ENCODE assay signal across 25 cellular contexts in the genomic region with DNA sequence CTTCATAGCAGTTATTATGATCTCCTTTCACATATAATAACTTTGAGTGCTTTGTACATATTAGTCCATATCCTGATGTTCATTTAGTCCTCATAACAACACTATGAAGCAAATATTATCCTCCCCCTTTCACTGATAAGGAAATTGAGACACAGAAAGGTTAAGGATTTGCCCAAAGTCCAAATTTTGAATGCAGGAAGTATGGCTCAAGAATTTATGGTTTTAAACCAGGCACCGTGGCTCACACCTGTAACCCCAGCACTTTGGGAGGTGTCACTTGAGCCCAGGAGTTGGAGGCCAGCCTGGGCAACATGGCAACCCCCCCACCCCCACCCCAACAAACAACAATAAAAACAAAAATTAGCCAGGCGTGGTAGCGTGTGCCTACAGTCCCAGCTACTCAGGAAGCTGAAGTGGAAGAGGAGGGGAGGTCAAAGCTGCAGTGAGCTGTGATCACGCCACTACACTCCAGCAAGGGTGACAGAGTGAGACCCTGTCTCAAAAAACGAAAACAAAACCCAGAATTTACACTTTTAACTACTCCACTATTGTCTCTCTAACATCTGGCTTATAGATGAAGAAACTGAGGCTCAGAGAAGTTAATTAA. TPM values are rescaled to one million over a fixed set of nuclear protein-coding genes. Genes with fewer than 3 reads are reported as not detected.
DNase-seq lines count a peak whose midpoint lies in the region; ATAC-seq, FAIRE-seq and TF ChIP-seq lines count a peak whose summit lies in the region.
"Had no signal": no experiment of that assay in that cellular context is flagged by ENCODE, and none has a peak within 500 bp of the region (broad histone marks: within the 10 kb centered on the region; RNA-seq: fewer than 3 reads in every experiment).

No MANE protein-coding gene starts in this region.

- peak overlapping the region; percentile 66; the same call in 1 of the 2 replicates for H3K4ac ChIP-seq in IMR-90 (ENCODE audit: low read depth, low read length)

- in situ Hi-C loops in IMR-90 (cut with MboI; ENCODE audit: low sequenced_read_pairs) = no loop called here

- H2BK15ac ChIP-seq in IMR-90 (ENCODE audit: low read depth, low read length) = no peak overlapping the region

- H3K79me2 ChIP-seq in hepatocyte (peaks cover 9% of the 10 kb centered on the region), smooth muscle cell (ENCODE audit: low read depth) (no peaks in the 10 kb centered on the region)

- no TSS peak for BruUV-seq in IMR-90 (replicated peaks; lab: Mats Ljungman, UMichigan)

- no peak overlapping the region for H3K4me3 Mint-ChIP-seq in stimulated activated naive CD8-positive, alpha-beta T cell treated with anti-CD3 and anti-CD28 coated beads, Interleukin-15, amount 100 ng/mL, for 72 hours
- H3K4me3 Mint-ChIP-seq: activated CD4-positive, alpha-beta T cell treated with anti-CD3 and anti-CD28 coated beads, Interleukin-2, amount 10 ng/mL, durations not matched to agents 24 days and 14 days; activated naive CD8-positive, alpha-beta T cell; effector memory CD8-positive, alpha-beta T cell; T-cell had no signal

- H3K23ac ChIP-seq in IMR-90 (ENCODE audit: low read depth, low read length) = no peak overlapping the region

- no peak for TF ChIP-seq RAD21 in IMR-90 (IDR thresholded peaks at IDR 0.05; ENCODE audit: low read length)

- H3K79me1 ChIP-seq in IMR-90 (ENCODE audit: low read depth in 1 of 2, low read length in 2 of 2) = no peaks in the 10 kb centered on the region; a peak in 2 of 4 replicates

- POLR2A ChIA-PET in IMR-90 (lab: Charles Lee; ENCODE audit: unreplicated experiment) = no interaction called here

- peak overlapping the region; percentile 68; the same call in 1 of the 2 replicates for H2AK5ac ChIP-seq in IMR-90 (ENCODE audit: low read depth, low read length)

- no CpG with 5 or more reads among the region's 5 CpGs for WGBS in IMR-90 (ENCODE audit: extremely low coverage in 2 of 2, insufficient read length in 1 of 2), 2 experiments
- WGBS in hepatocyte (ENCODE audit: low lambda C conversion rate, missing lambda C conversion rate) = 78% methylated on average over 5 of the region's 5 CpGs
- WGBS in smooth muscle cell (ENCODE audit: low lambda C conversion rate) = 81% methylated on average over 5 of the region's 5 CpGs

- H3K4me2 ChIP-seq in IMR-90 (ENCODE audit: low read depth, low read length) (no peak overlapping the region), hepatocyte (peak overlapping the region; percentile 8), smooth muscle cell (peak overlapping the region; percentile 50)

- H3K36me3 ChIP-seq in IMR-90 (ENCODE audit: control insufficient read depth, insufficient read depth, low read length) = peaks cover 2% of the 10 kb centered on the region; the same call in 1 of the 2 replicates
- no peaks in the 10 kb centered on the region for H3K36me3 ChIP-seq in hepatocyte (replicated peaks; ENCODE audit: insufficient read depth, low read depth)
- peaks cover 5% of the 10 kb centered on the region for H3K36me3 ChIP-seq in smooth muscle cell (ENCODE audit: low read depth)
- H3K36me3 ChIP-seq in kidney (ENCODE audit: control insufficient read depth in 1 of 2, insufficient read depth in 2 of 2, low read length in 2 of 2) = no peaks in the 10 kb centered on the region
- H3K36me3 ChIP-seq: BE2C, left ventricle myocardium inferior, neutrophil, stomach, upper lobe of left lung had no signal

- no peaks in the 10 kb centered on the region for H3K9me3 ChIP-seq in IMR-90 (ENCODE audit: control insufficient read depth, insufficient read depth, low read length)
- H3K9me3 ChIP-seq in hepatocyte (ENCODE audit: low read depth) = no peaks in the 10 kb centered on the region
- no peaks in the 10 kb centered on the region for H3K9me3 ChIP-seq in smooth muscle cell (replicated peaks; ENCODE audit: low read depth)
- H3K9me3 ChIP-seq in kidney (ENCODE audit: control insufficient read depth in 1 of 2, low read length in 2 of 2) = no peaks in the 10 kb centered on the region
- H3K9me3 ChIP-seq: BE2C, left ventricle myocardium inferior, neutrophil, spleen, stomach, upper lobe of left lung had no signal

- H2AK9ac ChIP-seq in IMR-90 (replicated peaks; ENCODE audit: low read depth, low read length, poor library complexity) = no peak overlapping the region

- H3K9me2 ChIP-seq in hepatocyte (replicated peaks; ENCODE audit: insufficient read depth) = no peaks in the 10 kb centered on the region

- H3K56ac ChIP-seq in IMR-90 (ENCODE audit: extremely low read depth, insufficient read depth, low read length) = no peak overlapping the region

- H3K27me3 Mint-ChIP-seq in stimulated activated naive CD8-positive, alpha-beta T cell treated with anti-CD3 and anti-CD28 coated beads, Interleukin-15, amount 100 ng/mL, for 72 hours = no peaks in the 10 kb centered on the region
- H3K27me3 Mint-ChIP-seq: activated CD4-positive, alpha-beta T cell treated with anti-CD3 and anti-CD28 coated beads, Interleukin-2, amount 10 ng/mL, durations not matched to agents 24 days and 14 days; activated naive CD8-positive, alpha-beta T cell; effector memory CD8-positive, alpha-beta T cell; T-cell had no signal

- H3K9me3 Mint-ChIP-seq in stimulated activated naive CD8-positive, alpha-beta T cell treated with anti-CD3 and anti-CD28 coated beads, Interleukin-15, amount 100 ng/mL, for 72 hours = no peaks in the 10 kb centered on the region
- H3K9me3 Mint-ChIP-seq: activated CD4-positive, alpha-beta T cell treated with anti-CD3 and anti-CD28 coated beads, Interleukin-2, amount 10 ng/mL, durations not matched to agents 24 days and 14 days; effector memory CD8-positive, alpha-beta T cell; T-cell had no signal

- peak overlapping the region; percentile 12 for H2BK5ac ChIP-seq in IMR-90 (ENCODE audit: low read depth, low read length, poor library complexity, severe bottlenecking)

- H3K4me1 ChIP-seq in IMR-90 (ENCODE audit: control insufficient read depth, insufficient read depth, low read length) = peaks cover 3% of the 10 kb centered on the region; the same call in 1 of the 2 replicates
- peaks cover 17% of the 10 kb centered on the region for H3K4me1 ChIP-seq in hepatocyte (ENCODE audit: insufficient read depth)
- peaks cover 34% of the 10 kb centered on the region for H3K4me1 ChIP-seq in smooth muscle cell (ENCODE audit: low read depth)
- peaks cover 0 to 4% of the 10 kb centered on the region in 2 donors for H3K4me1 ChIP-seq in kidney (ENCODE audit: control insufficient read depth in 1 of 2, insufficient read depth in 1 of 2, low read depth in 1 of 2, low read length in 2 of 2)
- H3K4me1 ChIP-seq: BE2C, upper lobe of left lung had no signal

- intact Hi-C loops in IMR-90 (cut with micrococcal nuclease) (no loop called here), kidney (cut with DNase I) (no loop called here)

- FAIRE-seq in kidney (lab: Jason Lieb, UNC) = no peak
- FAIRE-seq: D721Med had no signal

- H2BK20ac ChIP-seq in IMR-90 (ENCODE audit: low read depth, low read length) = 0 out of 2 replicates have a peak overlapping the region, but pooled peaks have one; percentile 9

- no peak overlapping the region for H3K27ac ChIP-seq in IMR-90 (ENCODE audit: insufficient read depth, low read length)
- H3K27ac ChIP-seq in hepatocyte = no peak overlapping the region
- peak overlapping the region; percentile 67 for H3K27ac ChIP-seq in smooth muscle cell (ENCODE audit: low read depth)
- no peak overlapping the region for H3K27ac ChIP-seq in kidney (ENCODE audit: low read depth in 2 of 2, low read length in 2 of 2)
- H3K27ac ChIP-seq: left ventricle myocardium inferior, neutrophil, stomach, upper lobe of left lung had no signal

- H3K9ac ChIP-seq in IMR-90 (ENCODE audit: low read depth, low read length) (no peak overlapping the region), smooth muscle cell (ENCODE audit: low read depth) (no peak overlapping the region), kidney (ENCODE audit: low read length in 2 of 2) (no peak overlapping the region)

- peaks cover under 1% of the 10 kb centered on the region for H3F3A ChIP-seq in smooth muscle cell (ENCODE audit: low read depth)

- H4K20me1 ChIP-seq in IMR-90 (ENCODE audit: insufficient read depth, low read length) (no peaks in the 10 kb centered on the region), hepatocyte (ENCODE audit: insufficient read depth, poor library complexity, severe bottlenecking) (no peaks in the 10 kb centered on the region), smooth muscle cell (ENCODE audit: low read depth) (no peaks in the 10 kb centered on the region)

- H3K27me3 ChIP-seq in IMR-90 (ENCODE audit: control insufficient read depth, insufficient read depth, low read length) (no peaks in the 10 kb centered on the region), hepatocyte (no peaks in the 10 kb centered on the region), smooth muscle cell (ENCODE audit: low read depth) (no peaks in the 10 kb centered on the region)
- H3K27me3 ChIP-seq: BE2C, neutrophil, spleen, stomach, upper lobe of left lung had no signal

- no peak overlapping the region; the same call in 1 of the 2 replicates for H4K5ac ChIP-seq in IMR-90 (ENCODE audit: low read depth, low read length)

- H3K4me3 ChIP-seq in IMR-90 (ENCODE audit: insufficient read depth, low read depth, low read length) (no peak overlapping the region), hepatocyte (no peak overlapping the region), smooth muscle cell (no peak overlapping the region), kidney (ENCODE audit: low read length in 2 of 2) (no peak overlapping the region)
- H3K4me3 ChIP-seq: left ventricle myocardium inferior, spleen, stomach, upper lobe of left lung had no signal

- TF ChIP-seq POLR2A in IMR-90 (IDR thresholded peaks at IDR 0.05; ENCODE audit: low read depth, low read length) = no peak

- dilution Hi-C loops in IMR-90 (cut with HindIII; ENCODE audit: low sequenced_read_pairs, unreplicated experiment) = no loop called here

- peaks cover 3% of the 10 kb centered on the region; the same call in 1 of the 2 replicates for H3K9me1 ChIP-seq in IMR-90 (ENCODE audit: insufficient read depth, low read length)

- no peak for TF ChIP-seq CTCF in IMR-90 (conservative IDR thresholded peaks at IDR 0.05; ENCODE audit: low read depth, low read length)
- TF ChIP-seq CTCF in hepatocyte (IDR thresholded peaks at IDR 0.05; ENCODE audit: poor library complexity) = no peak
- TF ChIP-seq CTCF in smooth muscle cell (IDR thresholded peaks at IDR 0.05; ENCODE audit: borderline replicate concordance, insufficient read depth, poor library complexity, severe bottlenecking) = no peak
- TF ChIP-seq CTCF in kidney (IDR thresholded peaks at IDR 0.05; ENCODE audit: borderline replicate concordance, extremely low read depth, insufficient read depth) = no peak

- H3K18ac ChIP-seq in IMR-90 (ENCODE audit: low read depth, low read length) = no peak overlapping the region

- 0 out of 4 replicates have a peak overlapping the region, but pooled peaks of 1 of the 2 experiments have one; percentile 28 for H4K8ac ChIP-seq in IMR-90 (ENCODE audit: low read depth in 2 of 2, low read length in 2 of 2)

- peaks cover 16% of the 10 kb centered on the region for H3K4me1 Mint-ChIP-seq in stimulated activated naive CD8-positive, alpha-beta T cell treated with anti-CD3 and anti-CD28 coated beads, Interleukin-15, amount 100 ng/mL, for 72 hours
- H3K4me1 Mint-ChIP-seq: activated CD4-positive, alpha-beta T cell treated with anti-CD3 and anti-CD28 coated beads, Interleukin-2, amount 10 ng/mL, durations not matched to agents 24 days and 14 days had no signal

- CTCF ChIA-PET in IMR-90 (lab: Yijun Ruan, JAX) = no interaction called here

- no peak overlapping the region for H2AFZ ChIP-seq in IMR-90 (replicated peaks; ENCODE audit: low read length, poor library complexity)
- H2AFZ ChIP-seq in hepatocyte = no peak overlapping the region
- no peak overlapping the region for H2AFZ ChIP-seq in smooth muscle cell (ENCODE audit: low read depth)

- H2BK120ac ChIP-seq in IMR-90 (ENCODE audit: low read depth, low read length) = no peak overlapping the region

- peak; percentile 21; the same call in 1 of the 2 replicates for ATAC-seq in IMR-90 (ENCODE audit: low read depth)
- no peak for ATAC-seq in stimulated activated naive CD8-positive, alpha-beta T cell treated with anti-CD3 and anti-CD28 coated beads, Interleukin-15, amount 100 ng/mL, for 72 hours
- ATAC-seq in HG02885 (IDR thresholded peaks at IDR 0.05; ENCODE audit: poor library complexity, unreplicated experiment) = no peak
- ATAC-seq: effector memory CD8-positive, alpha-beta T cell; T-cell had no signal

- H3K27ac Mint-ChIP-seq in stimulated activated naive CD8-positive, alpha-beta T cell treated with anti-CD3 and anti-CD28 coated beads, Interleukin-15, amount 100 ng/mL, for 72 hours = no peak overlapping the region
- H3K27ac Mint-ChIP-seq: activated CD4-positive, alpha-beta T cell treated with anti-CD3 and anti-CD28 coated beads, Interleukin-2, amount 10 ng/mL, durations not matched to agents 24 days and 14 days; activated naive CD8-positive, alpha-beta T cell; effector memory CD8-positive, alpha-beta T cell; T-cell had no signal

- no peak overlapping the region for H3K14ac ChIP-seq in IMR-90 (replicated peaks; ENCODE audit: low read depth, low read length)

- DNase-seq in NCI-H2107 treated with DMSO at 0.1 percent for 48 hours (lab: John Stamatoyannopoulos, UW; ENCODE audit: unreplicated experiment) (peak; percentile 62), NCI-H2107 (lab: John Stamatoyannopoulos, UW) (no peak), IMR-90 (no peak), hepatocyte (ENCODE audit: low spot score) (no peak), smooth muscle cell (lab: John Stamatoyannopoulos, UW; ENCODE audit: unreplicated experiment) (no peak), kidney (no peak)
- DNase-seq in stimulated activated naive CD8-positive, alpha-beta T cell treated with anti-CD3 and anti-CD28 coated beads, Interleukin-15, amount 100 ng/mL, for 72 hours = no peak
- DNase-seq: activated CD4-positive, alpha-beta T cell treated with anti-CD3 and anti-CD28 coated beads, Interleukin-2, amount 10 ng/mL, durations not matched to agents 24 days and 14 days; BE2C; effector memory CD8-positive, alpha-beta T cell; Karpas-422; left ventricle myocardium inferior; NCI-H1105; NCI-H2171; NCI-H774; OCI-M1; spleen; stimulated activated CD4-positive, alpha-beta T cell treated with anti-CD3 and anti-CD28 coated beads, Interleukin-4, amount 100 ng/mL, for 24 hours; stomach; T-cell; upper lobe of left lung had no signal

- H4K91ac ChIP-seq in IMR-90 (ENCODE audit: insufficient read depth, low read depth, low read length) = peak overlapping the region; percentile 62; the same call in 1 of the 2 replicates

RNA-seq across cellular contexts. Expression of gene CCDC34, which starts 8.6 kb away (rescaled TPM):
- total RNA-seq in IMR-90 (2012; rRNA removed) (2.5 and 3.9 TPM in 2 replicates), hepatocyte (6.8 and 7.5 TPM in 2 replicates), smooth muscle cell (8.0 and 9.3 TPM in 2 replicates), kidney (5.4 TPM)
- polyA plus RNA-seq in IMR-90 (2012; rRNA removed) (4.0 and 4.5 TPM in 2 replicates), hepatocyte (4.6 and 6.0 TPM in 2 replicates), smooth muscle cell (6.7 and 8.2 TPM in 2 replicates), kidney (ENCODE audit: insufficient read depth, low read depth, low replicate concordance) (6.0 TPM)
- polyA plus RNA-seq in IMR-90 (2012; cell fraction: cytosol; rRNA removed) = 2.5 and 4.9 TPM in 2 replicates
- 0.98 and 1.0 TPM in 2 replicates for polyA plus RNA-seq in IMR-90 (2012; cell fraction: nucleus; rRNA removed; ENCODE audit: low replicate concordance)
